ENCODE assay signal across 7 cellular contexts in genomic region chr22:17014101-17014440, GRCh38. TPM values are rescaled to one million over a fixed set of nuclear protein-coding genes. Genes with fewer than 3 reads are reported as not detected.
"Had no signal": no experiment of that assay in that cellular context is flagged by ENCODE, and none has a peak within 500 bp of the region (broad histone marks: within the 10 kb centered on the region; RNA-seq: fewer than 3 reads in every experiment).

No MANE protein-coding gene starts in this region.

RNA-seq across cellular contexts. Expression of gene GAB4, which starts 6.0 kb away (rescaled TPM):
- total RNA-seq: HT-29, LHCN-M2, MCF 10A, OCI-LY7, PC-3, Right ventricle myocardium inferior, SJCRH30 had no signal
